In genomic region chr12:7189398-7190267, GRCh38 we compare ENCODE assay signal across 8 cellular contexts. TPM values are rescaled to one million over a fixed set of nuclear protein-coding genes. Genes with fewer than 3 reads are reported as not detected.
DNase-seq lines count a peak whose midpoint lies in the region; ATAC-seq and TF ChIP-seq lines count a peak whose summit lies in the region.

Gene PEX5 (plus strand): TSS chr12:7189686. CDS start chr12:7190378, 692 bp downstream.

- peak; percentile 94 for ATAC-seq in GM21737 (IDR thresholded peaks at IDR 0.05; ENCODE audit: unreplicated experiment)

- H3K27me3 ChIP-seq in KMS-11 (ENCODE audit: insufficient read depth, low read depth) (no peaks in the 10 kb centered on the region), esophagus squamous epithelium (no peaks in the 10 kb centered on the region)

- peak within 1 kb of the TSS; percentile 18; the same call in 1 of the 2 replicates for H3K27ac ChIP-seq in KMS-11
- peak within 1 kb of the TSS; percentile 85 to 94 (median 89) for H3K27ac ChIP-seq in esophagus squamous epithelium

- H2AFZ ChIP-seq in KMS-11 (ENCODE audit: low read depth): peak within 1 kb of the TSS; percentile 86

- H3K79me2 ChIP-seq in KMS-11 (ENCODE audit: insufficient read depth, low read depth): 0 out of 2 replicates have a peak, but pooled peaks cover 4% of the 10 kb centered on the region

- TF ChIP-seq POLR2A in esophagus squamous epithelium (IDR thresholded peaks at IDR 0.05): peak in 1 of 4 donors; percentile 28

- H3K4me2 ChIP-seq in KMS-11: peak within 1 kb of the TSS; percentile 85

- H3K4me3 ChIP-seq in KMS-11 (IDR thresholded peaks at IDR 0.05; ENCODE audit: insufficient read depth, low read depth, low read length): no peak within 1 kb of the TSS
- H3K4me3 ChIP-seq in esophagus squamous epithelium: peak within 1 kb of the TSS; percentile 78 to 84 (median 82)

- no peaks in the 10 kb centered on the region for H3K9me3 ChIP-seq in esophagus squamous epithelium

- 0% methylated on average over 8 to 14 of the region's 68 CpGs for WGBS in esophagus squamous epithelium, 2 donors

- DNase-seq in DMS79 (lab: John Stamatoyannopoulos, UW): peak; percentile 89
- peak; percentile 97 for DNase-seq in RKO (ENCODE audit: low spot score)
- peak; percentile 72 for DNase-seq in activated T-helper 1 cell treated with Interleukin-2 at 50 U/mL for 16 hours (ENCODE audit: low read depth)
- peak; percentile 26 for DNase-seq in esophagus squamous epithelium (lab: John Stamatoyannopoulos, UW)
- peak; percentile 95 for DNase-seq in myocyte (ENCODE audit: low read depth)
- DNase-seq in stimulated activated CD8-positive, alpha-beta memory T cell treated with anti-CD3 and anti-CD28 coated beads, Interleukin-7, amount 100 ng/mL, for 4 hours (ENCODE audit: low read depth in 2 of 2): peak; percentile 79 to 81

- H3K9ac ChIP-seq in KMS-11: peak within 1 kb of the TSS; percentile 79

- H3K36me3 ChIP-seq in KMS-11 (ENCODE audit: insufficient read depth): no peaks in the 10 kb centered on the region
- peaks cover 0 to 35% (median 0%) of the 10 kb centered on the region in 3 donors for H3K36me3 ChIP-seq in esophagus squamous epithelium

- H3K4me1 ChIP-seq in KMS-11 (ENCODE audit: low read depth, poor library complexity, severe bottlenecking) (peaks cover 19% of the 10 kb centered on the region), esophagus squamous epithelium (peaks cover 10 to 29% (median 22%) of the 10 kb centered on the region in 3 donors)

- no peaks in the 10 kb centered on the region for H4K20me1 ChIP-seq in KMS-11 (ENCODE audit: insufficient read depth)

- TF ChIP-seq CTCF in KMS-11 (conservative IDR thresholded peaks at IDR 0.05; ENCODE audit: low read depth, low read length) (no peak), esophagus squamous epithelium (IDR thresholded peaks at IDR 0.05) (no peak)

- intact Hi-C loops in esophagus squamous epithelium (cut with DNase I): no loop called here

RNA-seq across cellular contexts. Expression of gene PEX5, which starts in this region (rescaled TPM):
- total RNA-seq in esophagus squamous epithelium (10 to 100 TPM; 15.5 to 38.1 (median 19.9) TPM), myocyte (50.0 and 54.9 TPM in 2 replicates)
- polyA plus RNA-seq in myocyte (2012): 42.8 TPM

Comparison
In these comparisons a context has a peak if more than half of its experiments do, and no peak if none do; other contexts are left out.
1. DNase-seq: peak in every context shown above with its lines; median percentile 97 in RKO; 95 in myocyte; 89 in DMS79; 80 in stimulated activated CD8-positive, alpha-beta memory T cell treated with anti-CD3 and anti-CD28 coated beads, Interleukin-7, amount 100 ng/mL, for 4 hours; 72 in activated T-helper 1 cell treated with Interleukin-2 at 50 U/mL for 16 hours; 26 in esophagus squamous epithelium.